In genomic region chr19:17766543-17767131, GRCh38 we compare ENCODE assay signal across 8 cellular contexts. TPM values are rescaled to one million over a fixed set of nuclear protein-coding genes. Genes with fewer than 3 reads are reported as not detected.
DNase-seq lines count a peak whose midpoint lies in the region; ATAC-seq and TF ChIP-seq lines count a peak whose summit lies in the region.

No MANE protein-coding gene starts in this region.

- no peaks in the 10 kb centered on the region for H3K9me3 Mint-ChIP-seq in IgD-negative memory B cell
- H3K9me3 Mint-ChIP-seq in dendritic cell treated with granulocyte-macrophage colony-stimulating factor and Interleukin-4, amounts not matched to agents 40 ng/mL and 50 ng/mL, for 4 days: no peaks in the 10 kb centered on the region

- ATAC-seq in RWPE2 (ENCODE audit: low read depth) (peak; percentile 83), right lobe of liver (peak; percentile 86 to 91 (median 88)), HG02588 (IDR thresholded peaks at IDR 0.05; ENCODE audit: unreplicated experiment) (no peak)

- no peaks in the 10 kb centered on the region for H3K27me3 Mint-ChIP-seq in IgD-negative memory B cell
- H3K27me3 Mint-ChIP-seq in dendritic cell treated with granulocyte-macrophage colony-stimulating factor and Interleukin-4, amounts not matched to agents 40 ng/mL and 50 ng/mL, for 4 days: no peaks in the 10 kb centered on the region

- H3K27ac Mint-ChIP-seq in IgD-negative memory B cell: peak overlapping the region; percentile 2 to 93 (median 64)
- H3K27ac Mint-ChIP-seq in dendritic cell treated with granulocyte-macrophage colony-stimulating factor and Interleukin-4, amounts not matched to agents 40 ng/mL and 50 ng/mL, for 4 days: peak overlapping the region; percentile 85

- WGBS in right lobe of liver (ENCODE audit: insufficient coverage, low coverage, low lambda C conversion rate, missing lambda C conversion rate): 8% methylated on average over 9 of the region's 29 CpGs

- intact Hi-C loops in dendritic cell treated with granulocyte-macrophage colony-stimulating factor and Interleukin-4, amounts not matched to agents 40 ng/mL and 50 ng/mL, for 4 days (cut with micrococcal nuclease): loop anchor here (1.0 to 5.0 kb wide), 2 partner anchors 49 to 62 kb away; partner anchors contain the start of gene MAP1S
- intact Hi-C loops in right lobe of liver (cut with DNase I): no loop called here

- H3K4me1 Mint-ChIP-seq in IgD-negative memory B cell: peaks cover 10 to 12% (median 12%) of the 10 kb centered on the region in 3 donors
- peaks cover 31% of the 10 kb centered on the region for H3K4me1 Mint-ChIP-seq in dendritic cell treated with granulocyte-macrophage colony-stimulating factor and Interleukin-4, amounts not matched to agents 40 ng/mL and 50 ng/mL, for 4 days (ENCODE audit: low read depth)

- no peak for TF ChIP-seq POLR2A in right lobe of liver (IDR thresholded peaks at IDR 0.05)

- H3K4me3 ChIP-seq in RWPE2 (ENCODE audit: severe bottlenecking): no peak overlapping the region
- H3K4me3 ChIP-seq in right lobe of liver: no peak overlapping the region

- H3K27me3 ChIP-seq in RWPE2 (ENCODE audit: insufficient read depth, poor library complexity, severe bottlenecking): no peaks in the 10 kb centered on the region
- H3K27me3 ChIP-seq in right lobe of liver: no peaks in the 10 kb centered on the region

- H3K9me3 ChIP-seq in RWPE2 (ENCODE audit: severe bottlenecking) (no peaks in the 10 kb centered on the region), right lobe of liver (no peaks in the 10 kb centered on the region)

- H3K36me3 ChIP-seq in RWPE2 (ENCODE audit: low read depth) (no peaks in the 10 kb centered on the region), right lobe of liver (no peaks in the 10 kb centered on the region)

- peak; percentile 49 for DNase-seq in DMS153 treated with DMSO at 0.1 percent for 48 hours (lab: John Stamatoyannopoulos, UW; ENCODE audit: unreplicated experiment)
- peak; percentile 86 for DNase-seq in RWPE2 (ENCODE audit: low spot score)
- peak; percentile 80 to 86 (median 84) for DNase-seq in right lobe of liver
- DNase-seq in NCI-H345 treated with DMSO at 0.1 percent for 48 hours (lab: John Stamatoyannopoulos, UW; ENCODE audit: unreplicated experiment): no peak

- peaks cover 11% of the 10 kb centered on the region for H3K36me3 Mint-ChIP-seq in IgD-negative memory B cell
- H3K36me3 Mint-ChIP-seq in dendritic cell treated with granulocyte-macrophage colony-stimulating factor and Interleukin-4, amounts not matched to agents 40 ng/mL and 50 ng/mL, for 4 days (ENCODE audit: low read depth): peaks cover 100% of the 10 kb centered on the region

- peak overlapping the region in 3 of 4 donors; percentile 10 to 90 (median 85) for H3K4me3 Mint-ChIP-seq in IgD-negative memory B cell
- H3K4me3 Mint-ChIP-seq in dendritic cell treated with granulocyte-macrophage colony-stimulating factor and Interleukin-4, amounts not matched to agents 40 ng/mL and 50 ng/mL, for 4 days: peak overlapping the region; percentile 26

- H3K27ac ChIP-seq in RWPE2 (ENCODE audit: poor library complexity, severe bottlenecking) (no peak overlapping the region), right lobe of liver (no peak overlapping the region), temporal lobe (ENCODE audit: low read depth, low read length) (peak overlapping the region; percentile 91)

- peaks cover 6% of the 10 kb centered on the region for H3K4me1 ChIP-seq in RWPE2 (ENCODE audit: insufficient read depth, poor library complexity, severe bottlenecking)
- H3K4me1 ChIP-seq in right lobe of liver: peaks cover 0 to 9% (median 0%) of the 10 kb centered on the region in 4 donors

- TF ChIP-seq CTCF in RWPE2 (IDR thresholded peaks at IDR 0.05; ENCODE audit: poor library complexity, severe bottlenecking) (peak; percentile 94), right lobe of liver (IDR thresholded peaks at IDR 0.05) (peak; percentile 61 to 85 (median 72))

RNA-seq across cellular contexts. Expression of gene FCHO1, which starts 15.4 kb away (rescaled TPM):
- polyA plus RNA-seq in IgD-negative memory B cell: 42.4 TPM
- total RNA-seq in right lobe of liver: 1 to 10 TPM in 4 of 6 experiments, under 1 TPM in 2; 0.93 to 3.6 (median 1.3) TPM
- total RNA-seq in temporal lobe: 20.7 TPM

RNA-seq across cellular contexts. Expression of gene B3GNT3, which starts 28.3 kb away (rescaled TPM):
- polyA plus RNA-seq in IgD-negative memory B cell: not detected
- 10 to 100 TPM in 2 of 6 experiments, 1 to 10 TPM in 3, under 1 TPM in 1; 0.26 to 13.6 (median 3.1) TPM for total RNA-seq in right lobe of liver
- not detected for total RNA-seq in temporal lobe

RNA-seq across cellular contexts. Expression of gene MAP1S, which starts 47.4 kb away (rescaled TPM):
- 50.3 TPM for polyA plus RNA-seq in IgD-negative memory B cell
- 10 to 100 TPM; 11.1 to 31.3 (median 14.9) TPM for total RNA-seq in right lobe of liver
- 62.2 TPM for total RNA-seq in temporal lobe

RNA-seq across cellular contexts. Expression of gene INSL3, which starts 54.7 kb away (rescaled TPM):
- 1.7 TPM for polyA plus RNA-seq in IgD-negative memory B cell
- total RNA-seq in right lobe of liver (not detected), temporal lobe (not detected)
